ENCODE assay signal across 8 cellular contexts in genomic region chr5:80125962-80126480, GRCh38.
DNase-seq lines count a peak whose midpoint lies in the region; ATAC-seq and TF ChIP-seq lines count a peak whose summit lies in the region.

No MANE protein-coding gene starts in this region.

- no peaks in the 10 kb centered on the region for H3K27me3 Mint-ChIP-seq in CD8-positive, alpha-beta T cell (ENCODE audit: low read depth)
- no peaks in the 10 kb centered on the region for H3K27me3 Mint-ChIP-seq in activated T-helper 17 cell treated with anti-CD3 and anti-CD28 coated beads, Interleukin-2, amount 50 U/mL, for 72 hours
- H3K27me3 Mint-ChIP-seq in mesothelial cell of epicardium (ENCODE audit: low read depth) (no peaks in the 10 kb centered on the region), WTC11 (ENCODE audit: low read depth) (no peaks in the 10 kb centered on the region; the same call in 1 of the 2 replicates)

- TF ChIP-seq CTCF in CD8-positive, alpha-beta T cell (IDR thresholded peaks at IDR 0.05), result peak; percentile 30
- TF ChIP-seq CTCF in mesothelial cell of epicardium (IDR thresholded peaks at IDR 0.05; ENCODE audit: unreplicated experiment) (no peak), WTC11 (IDR thresholded peaks at IDR 0.05) (no peak), dorsolateral prefrontal cortex (IDR thresholded peaks at IDR 0.05 in 54 of 56, conservative IDR thresholded peaks at IDR 0.05 in 2 of 56; ENCODE audit: low read depth in 1 of 56, partially characterized antibody in 56 of 56) (peak in 4 of 56 donors; percentile 7 to 21 (median 16))

- no peak overlapping the region for H3K4me3 Mint-ChIP-seq in CD8-positive, alpha-beta T cell
- peak overlapping the region; percentile 71 for H3K4me3 Mint-ChIP-seq in activated T-helper 17 cell treated with anti-CD3 and anti-CD28 coated beads, Interleukin-2, amount 50 U/mL, for 72 hours
- H3K4me3 Mint-ChIP-seq in mesothelial cell of epicardium (no peak overlapping the region), WTC11 (no peak overlapping the region)

- intact Hi-C loops in CD8-positive, alpha-beta T cell (cut with DNase I, micrococcal nuclease), result no loop called here
- intact Hi-C loops in dorsolateral prefrontal cortex (cut with DNase I), result no loop called here
- intact Hi-C loops in posterior vena cava (cut with DNase I), result no loop called here

- H3K4me3 ChIP-seq in CD8-positive, alpha-beta T cell (ENCODE audit: low read depth, low read length), result no peak overlapping the region
- no peak overlapping the region for H3K4me3 ChIP-seq in dorsolateral prefrontal cortex

- POLR2A ChIA-PET in CD8-positive, alpha-beta T cell (lab: Charles Lee), result interaction anchor here (0.6 to 1.8 kb wide), 8 partner anchors 10 to 149 kb away, joined by 3 to 6 read pairs (median 3); partner anchors contain the start of gene SERINC5
- POLR2A ChIA-PET in WTC11 (lab: Charles Lee), result no interaction called here

- CTCF ChIA-PET in CD8-positive, alpha-beta T cell (lab: Charles Lee), result interaction anchor here (0.6 to 1.9 kb wide), 12 partner anchors 10 to 293 kb away, joined by 3 to 4 read pairs (median 4); no protein-coding TSS in a partner anchor
- CTCF ChIA-PET in WTC11 (lab: Charles Lee), result interaction anchor here (1.3 kb wide), 2 partner anchors 16 to 20 kb away, joined by 3 read pairs; no protein-coding TSS in a partner anchor

- peak; percentile 86 for ATAC-seq in CD8-positive, alpha-beta T cell
- ATAC-seq in GM19397 (IDR thresholded peaks at IDR 0.05; ENCODE audit: unreplicated experiment), result peak; percentile 49
- ATAC-seq in HG03378 (IDR thresholded peaks at IDR 0.05; ENCODE audit: unreplicated experiment), result peak; percentile 60
- ATAC-seq in activated T-helper 17 cell treated with anti-CD3 and anti-CD28 coated beads, Interleukin-2, amount 50 U/mL, for 72 hours (replicated peaks), result peak; percentile 87
- ATAC-seq in WTC11, result no peak

- H3K36me3 Mint-ChIP-seq in CD8-positive, alpha-beta T cell, result peaks cover 19% of the 10 kb centered on the region
- H3K36me3 Mint-ChIP-seq in activated T-helper 17 cell treated with anti-CD3 and anti-CD28 coated beads, Interleukin-2, amount 50 U/mL, for 72 hours (ENCODE audit: low read depth), result peaks cover 11% of the 10 kb centered on the region
- H3K36me3 Mint-ChIP-seq in mesothelial cell of epicardium (peaks cover 15% of the 10 kb centered on the region), WTC11 (peaks cover 19% of the 10 kb centered on the region)

- peaks cover 35% of the 10 kb centered on the region for H3K4me1 ChIP-seq in CD8-positive, alpha-beta T cell (ENCODE audit: insufficient read depth, low read length)

- peak in 1 of 7 experiments; percentile 24 for DNase-seq in CD8-positive, alpha-beta T cell
- DNase-seq in mesothelial cell of epicardium (ENCODE audit: low spot score in 2 of 2, unreplicated experiment in 2 of 2) (no peak), WTC11 (ENCODE audit: low spot score) (no peak), dorsolateral prefrontal cortex (no peak), posterior vena cava (ENCODE audit: low spot score) (no peak)

- H3K27me3 ChIP-seq in CD8-positive, alpha-beta T cell (ENCODE audit: insufficient read depth, low read length), result no peaks in the 10 kb centered on the region
- no peaks in the 10 kb centered on the region for H3K27me3 ChIP-seq in dorsolateral prefrontal cortex

- no peaks in the 10 kb centered on the region for H3K9me3 Mint-ChIP-seq in CD8-positive, alpha-beta T cell
- peaks cover 5% of the 10 kb centered on the region for H3K9me3 Mint-ChIP-seq in activated T-helper 17 cell treated with anti-CD3 and anti-CD28 coated beads, Interleukin-2, amount 50 U/mL, for 72 hours
- H3K9me3 Mint-ChIP-seq in mesothelial cell of epicardium, result peaks cover 22% of the 10 kb centered on the region
- H3K9me3 Mint-ChIP-seq in WTC11, result peaks cover 26% of the 10 kb centered on the region

- H3K27ac ChIP-seq in CD8-positive, alpha-beta T cell (ENCODE audit: low read depth, low read length), result no peak overlapping the region
- H3K27ac ChIP-seq in dorsolateral prefrontal cortex, result peak overlapping the region in 4 of 59 donors; percentile 9 to 56 (median 36)

- H3K4me1 Mint-ChIP-seq in CD8-positive, alpha-beta T cell (ENCODE audit: low read depth), result peaks cover 63% of the 10 kb centered on the region
- peaks cover 34% of the 10 kb centered on the region for H3K4me1 Mint-ChIP-seq in activated T-helper 17 cell treated with anti-CD3 and anti-CD28 coated beads, Interleukin-2, amount 50 U/mL, for 72 hours
- H3K4me1 Mint-ChIP-seq in mesothelial cell of epicardium (peaks cover 25% of the 10 kb centered on the region), WTC11 (peaks cover 20% of the 10 kb centered on the region)

- H3K36me3 ChIP-seq in CD8-positive, alpha-beta T cell (ENCODE audit: insufficient read depth, low read length), result no peaks in the 10 kb centered on the region

- no peaks in the 10 kb centered on the region for H3K9me3 ChIP-seq in CD8-positive, alpha-beta T cell (ENCODE audit: low read length)

- peak overlapping the region; percentile 72 for H3K27ac Mint-ChIP-seq in CD8-positive, alpha-beta T cell
- peak overlapping the region; percentile 80 for H3K27ac Mint-ChIP-seq in activated T-helper 17 cell treated with anti-CD3 and anti-CD28 coated beads, Interleukin-2, amount 50 U/mL, for 72 hours
- H3K27ac Mint-ChIP-seq in mesothelial cell of epicardium (peak overlapping the region; percentile 62), WTC11 (no peak overlapping the region)

TF ChIP-seq in WTC11, 78 proteins besides CTCF, POLR2A, EP300 and RAD21:
- TF ChIP-seq MYBL2 (CRISPR knock-in tag; IDR thresholded peaks at IDR 0.05) (no peak), FOXK1 (CRISPR knock-in tag; IDR thresholded peaks at IDR 0.05) (no peak)
